ENCODE assay signal across 1 cellular context in genomic region chr4:81479573-81479972, GRCh38. TPM values are rescaled to one million over a fixed set of nuclear protein-coding genes. Genes with fewer than 3 reads are reported as not detected.
"Had no signal": no experiment of that assay in that cellular context is flagged by ENCODE, and none has a peak within 500 bp of the region (broad histone marks: within the 10 kb centered on the region; RNA-seq: fewer than 3 reads in every experiment).

No MANE protein-coding gene starts in this region.

RNA-seq across cellular contexts. Expression of gene RASGEF1B, which starts 7.9 kb away (rescaled TPM):
- total RNA-seq: G401 had no signal
